ENCODE assay signal across 9 cellular contexts in the genomic region with DNA sequence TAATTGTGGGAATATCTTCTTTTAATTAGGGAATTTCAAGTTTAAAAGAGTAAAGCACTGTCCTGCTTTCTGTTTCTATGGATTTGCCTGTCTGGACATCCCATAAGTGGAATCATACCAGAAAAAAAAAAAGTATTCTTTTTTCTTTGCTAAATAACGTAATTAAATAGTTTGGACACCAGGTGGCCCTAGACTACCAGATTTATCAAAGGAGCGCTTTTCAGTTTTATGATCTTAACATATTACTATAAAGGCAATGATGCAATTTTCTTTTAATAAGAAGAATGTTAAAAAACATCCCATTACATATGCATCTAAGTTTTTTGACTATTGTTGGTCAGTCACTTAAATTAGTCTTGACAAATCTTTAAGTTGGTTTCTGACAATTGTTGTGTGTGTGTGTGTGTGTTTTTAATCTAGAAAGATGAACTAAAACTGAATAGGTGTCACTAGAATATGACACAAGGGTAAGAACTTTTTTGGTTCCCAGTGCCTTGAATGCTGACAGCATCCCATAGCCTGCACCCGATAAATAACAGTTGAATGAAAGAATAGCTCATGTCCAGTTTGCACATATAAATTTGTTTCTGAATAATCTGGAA. TPM values are rescaled to one million over a fixed set of nuclear protein-coding genes. Genes with fewer than 3 reads are reported as not detected.
DNase-seq lines count a peak whose midpoint lies in the region; ATAC-seq and TF ChIP-seq lines count a peak whose summit lies in the region.
"Had no signal": no experiment of that assay in that cellular context is flagged by ENCODE, and none has a peak within 500 bp of the region (broad histone marks: within the 10 kb centered on the region; RNA-seq: fewer than 3 reads in every experiment).

No MANE protein-coding gene starts in this region.

- no peaks in the 10 kb centered on the region for H3K4me1 Mint-ChIP-seq in CD4-positive, CD25-positive, alpha-beta regulatory T cell

- no peaks in the 10 kb centered on the region for H3K9me3 ChIP-seq in CD4-positive, CD25-positive, alpha-beta regulatory T cell (ENCODE audit: control insufficient read depth in 2 of 2, low read length in 2 of 2)
- no peaks in the 10 kb centered on the region for H3K9me3 ChIP-seq in Peyer's patch
- H3K9me3 ChIP-seq in prostate gland: no peaks in the 10 kb centered on the region

- ATAC-seq in CD4-positive, CD25-positive, alpha-beta regulatory T cell (ENCODE audit: low read depth in 2 of 2): no peak
- ATAC-seq in HG03521 (IDR thresholded peaks at IDR 0.05; ENCODE audit: unreplicated experiment) (no peak), GM21529 (IDR thresholded peaks at IDR 0.05; ENCODE audit: unreplicated experiment) (no peak)

- TF ChIP-seq CTCF in Peyer's patch (IDR thresholded peaks at IDR 0.05) (peak in 5 of 6 experiments; percentile 9 to 69 (median 58)), prostate gland (IDR thresholded peaks at IDR 0.05) (peak in 3 of 4 experiments; percentile 58 to 70 (median 62))

- H3K27me3 Mint-ChIP-seq in CD4-positive, CD25-positive, alpha-beta regulatory T cell: peaks cover 10% of the 10 kb centered on the region

- no peaks in the 10 kb centered on the region for H3K36me3 Mint-ChIP-seq in CD4-positive, CD25-positive, alpha-beta regulatory T cell

- H3K27ac ChIP-seq in CD4-positive, CD25-positive, alpha-beta regulatory T cell (ENCODE audit: insufficient read depth, low read length, poor library complexity, severe bottlenecking): no peak overlapping the region
- H3K27ac ChIP-seq in Peyer's patch (no peak overlapping the region), prostate gland (no peak overlapping the region)
- H3K27ac ChIP-seq: HL-60 had no signal

- intact Hi-C loops in prostate gland (cut with DNase I): loop anchor here (2.0 to 10.0 kb wide), 2 partner anchors 227 to 513 kb away; no protein-coding TSS in a partner anchor

- peak in 2 of 3 donors; percentile 28 to 35 for DNase-seq in CD4-positive, CD25-positive, alpha-beta regulatory T cell
- DNase-seq in HT-29 (ENCODE audit: low spot score) (peak; percentile 66), Peyer's patch (no peak), erythroblast (lab: John Stamatoyannopoulos, UW) (peak; percentile 31 to 55), prostate gland (ENCODE audit: low spot score) (no peak), activated T-cell treated with anti-CD3 and anti-CD28 coated beads for 4 hours (no peak)

- no peak for TF ChIP-seq POLR2A in Peyer's patch (IDR thresholded peaks at IDR 0.05)
- TF ChIP-seq POLR2A in erythroblast (IDR thresholded peaks at IDR 0.05; ENCODE audit: low read length): no peak
- TF ChIP-seq POLR2A in prostate gland (IDR thresholded peaks at IDR 0.05): no peak

- no peaks in the 10 kb centered on the region for H3K27me3 ChIP-seq in CD4-positive, CD25-positive, alpha-beta regulatory T cell (ENCODE audit: control insufficient read depth, insufficient read depth, low read length)
- no peaks in the 10 kb centered on the region for H3K27me3 ChIP-seq in Peyer's patch
- no peaks in the 10 kb centered on the region for H3K27me3 ChIP-seq in prostate gland (replicated peaks; ENCODE audit: insufficient read depth)

- H3K4me3 ChIP-seq in CD4-positive, CD25-positive, alpha-beta regulatory T cell (ENCODE audit: low read depth, low read length): no peak overlapping the region
- H3K4me3 ChIP-seq in Peyer's patch (no peak overlapping the region), prostate gland (no peak overlapping the region)

- no peak overlapping the region for H3K4me3 Mint-ChIP-seq in CD4-positive, CD25-positive, alpha-beta regulatory T cell

- WGBS in prostate gland: 24% methylated on average over 3 of the region's 3 CpGs

- H3K36me3 ChIP-seq in CD4-positive, CD25-positive, alpha-beta regulatory T cell (ENCODE audit: control insufficient read depth, insufficient read depth, low read length): no peaks in the 10 kb centered on the region
- H3K36me3 ChIP-seq in Peyer's patch (no peaks in the 10 kb centered on the region), prostate gland (no peaks in the 10 kb centered on the region)

- no peaks in the 10 kb centered on the region for H3K4me1 ChIP-seq in CD4-positive, CD25-positive, alpha-beta regulatory T cell (ENCODE audit: control insufficient read depth, insufficient read depth, low read length, poor library complexity, severe bottlenecking)
- H3K4me1 ChIP-seq in Peyer's patch (no peaks in the 10 kb centered on the region), prostate gland (replicated peaks) (no peaks in the 10 kb centered on the region)

- no peak overlapping the region for H3K27ac Mint-ChIP-seq in CD4-positive, CD25-positive, alpha-beta regulatory T cell

- peaks cover 0 to 1% (median 0%) of the 10 kb centered on the region in 7 donors for H3K9me3 Mint-ChIP-seq in CD4-positive, CD25-positive, alpha-beta regulatory T cell

RNA-seq across cellular contexts. Expression of a gene that starts 49.5 kb away (rescaled TPM):
- total RNA-seq in CD4-positive, CD25-positive, alpha-beta regulatory T cell: 15.0 TPM
- polyA plus RNA-seq in CD4-positive, CD25-positive, alpha-beta regulatory T cell: 10 to 100 TPM; 25.3 to 29.9 (median 27.2) TPM
- 9.4 and 9.8 TPM in 2 replicates for total RNA-seq in HT-29 (2014; rRNA removed; shearing (Covaris generic))
- total RNA-seq in Peyer's patch (10 to 100 TPM in 3 of 4 donors, 1 to 10 TPM in 1; 5.5 to 29.7 (median 13.5) TPM), prostate gland (10 to 100 TPM; 10.6 to 18.8 TPM)

RNA-seq across cellular contexts. Expression of a gene that starts 49.7 kb away (rescaled TPM):
- total RNA-seq in CD4-positive, CD25-positive, alpha-beta regulatory T cell: 57.6 TPM
- 10 to 100 TPM; 14.2 to 23.6 (median 16.3) TPM for polyA plus RNA-seq in CD4-positive, CD25-positive, alpha-beta regulatory T cell
- 42.5 and 43.9 TPM in 2 replicates for total RNA-seq in HT-29 (2014; rRNA removed; shearing (Covaris generic))
- 100 to 1,000 TPM in 1 of 4 donors, 10 to 100 TPM in 3; 41.9 to 142 (median 59.0) TPM for total RNA-seq in Peyer's patch
- 10 to 100 TPM; 27.6 to 45.7 TPM for total RNA-seq in prostate gland

RNA-seq across cellular contexts. Expression of a gene that starts 57.3 kb away (rescaled TPM):
- total RNA-seq in CD4-positive, CD25-positive, alpha-beta regulatory T cell: 1.3 TPM
- under 1 TPM; 0.06 to 0.41 (median 0.22) TPM for polyA plus RNA-seq in CD4-positive, CD25-positive, alpha-beta regulatory T cell
- not detected in 2 replicates for total RNA-seq in HT-29 (2014; rRNA removed; shearing (Covaris generic))
- total RNA-seq in Peyer's patch: 1 to 10 TPM in 3 of 4 donors, under 1 TPM in 1; 0.53 to 7.4 (median 3.0) TPM
- 10 to 100 TPM; 10.3 to 59.5 TPM for total RNA-seq in prostate gland

Comparison
In these comparisons a context has a peak if more than half of its experiments do, and no peak if none do; other contexts are left out.
1. DNase-seq: peak in CD4-positive, CD25-positive, alpha-beta regulatory T cell (2 of 3), HT-29 (single experiment) and erythroblast (2 of 2); none in Peyer's patch (0 of 3), prostate gland (single experiment) and activated T-cell treated with anti-CD3 and anti-CD28 coated beads for 4 hours (single experiment).